Comparison of ENCODE assay signal across 24 cellular contexts in genomic region chr14:54125109-54125508, GRCh38.
"Had no signal": no experiment of that assay in that cellular context is flagged by ENCODE, and none has a peak within 500 bp of the region (broad histone marks: within the 10 kb centered on the region; RNA-seq: fewer than 3 reads in every experiment).

No MANE protein-coding gene starts in this region.

- DNase-seq: colonic mucosa; cortex of kidney; dermis blood vessel endothelial cell; dorsolateral prefrontal cortex; effector CD4-positive, alpha-beta T cell; effector CD8-positive, alpha-beta T cell; effector memory CD4-positive, alpha-beta T cell; effector memory CD8-positive, alpha-beta T cell; endodermal cell; erythroblast; esophagus squamous epithelium; foreskin fibroblast; foreskin keratinocyte; foreskin melanocyte; gastrocnemius medialis; glutamatergic neuron; head of caudate nucleus; heart left ventricle; heart right ventricle had no signal

- H3K9me3 ChIP-seq: colonic mucosa, esophagus muscularis mucosa, esophagus squamous epithelium, gastrocnemius medialis, gastroesophageal sphincter, heart left ventricle, heart right ventricle had no signal

- H3K4me3 ChIP-seq: colonic mucosa, coronary artery, dorsolateral prefrontal cortex, esophagus muscularis mucosa, esophagus squamous epithelium, gastrocnemius medialis, gastroesophageal sphincter, heart left ventricle, heart right ventricle had no signal

- H3K27me3 ChIP-seq: colonic mucosa, dorsolateral prefrontal cortex, esophagus muscularis mucosa, esophagus squamous epithelium, foreskin keratinocyte, gastrocnemius medialis, gastroesophageal sphincter, heart left ventricle, heart right ventricle had no signal

- H3K36me3 ChIP-seq: colonic mucosa, esophagus muscularis mucosa, esophagus squamous epithelium, gastrocnemius medialis, gastroesophageal sphincter, heart left ventricle, heart right ventricle had no signal

- H3K4me1 ChIP-seq: colonic mucosa, esophagus muscularis mucosa, esophagus squamous epithelium, foreskin keratinocyte, gastrocnemius medialis, gastroesophageal sphincter, heart right ventricle had no signal

- ATAC-seq: effector memory CD8-positive, alpha-beta T cell; esophagus mucosa; foreskin keratinocyte; gastrocnemius medialis; gastroesophageal sphincter; heart left ventricle; heart right ventricle had no signal

- H3K27ac ChIP-seq: colonic mucosa, coronary artery, dorsolateral prefrontal cortex, epithelial cell of prostate, esophagus muscularis mucosa, esophagus squamous epithelium, foreskin keratinocyte, gastrocnemius medialis, gastroesophageal sphincter, heart left ventricle, heart right ventricle had no signal
